In genomic region chr7:64905547-64905946, GRCh38 we compare ENCODE assay signal across 19 cellular contexts. TPM values are rescaled to one million over a fixed set of nuclear protein-coding genes. Genes with fewer than 3 reads are reported as not detected.
A peak's percentile ranks its signal among the peaks of the same experiment; 100 is the strongest.
DNase-seq lines count a peak whose midpoint lies in the region; ATAC-seq, FAIRE-seq and TF ChIP-seq lines count a peak whose summit lies in the region.
"Had no signal": no experiment of that assay in that cellular context is flagged by ENCODE, and none has a peak within 500 bp of the region (broad histone marks: within the 10 kb centered on the region; RNA-seq: fewer than 3 reads in every experiment).

No MANE protein-coding gene starts in this region.

- intact Hi-C loops in activated CD4-positive, alpha-beta T cell treated with anti-CD3 and anti-CD28 coated beads, Interleukin-2, amount 10 ng/mL, durations not matched to agents 24 days and 14 days (cut with micrococcal nuclease): no loop called here
- intact Hi-C loops in testis (cut with DNase I; ENCODE audit: low total_unique reads): no loop called here

- H2AFZ ChIP-seq in Loucy (ENCODE audit: low read length) (no peak overlapping the region), astrocyte (ENCODE audit: low read depth, low read length) (no peak overlapping the region)

- no peaks in the 10 kb centered on the region for H3F3A ChIP-seq in Loucy (ENCODE audit: low read depth)

- peak overlapping the region; percentile 25 for H3K9ac ChIP-seq in Loucy (ENCODE audit: low read depth, low read length, poor library complexity, severe bottlenecking)
- H3K9ac ChIP-seq in astrocyte (ENCODE audit: low read length): no peak overlapping the region

- H3K27ac Mint-ChIP-seq in activated CD4-positive, alpha-beta T cell treated with anti-CD3 and anti-CD28 coated beads, Interleukin-2, amount 10 ng/mL, durations not matched to agents 24 days and 14 days: no peak overlapping the region
- no peak overlapping the region for H3K27ac Mint-ChIP-seq in astrocyte (ENCODE audit: unreplicated experiment)
- no peak overlapping the region for H3K27ac Mint-ChIP-seq in nephron
- H3K27ac Mint-ChIP-seq: activated CD4-positive, alpha-beta T cell treated with anti-CD3 and anti-CD28 coated beads, Interleukin-2, amount 10 ng/mL, durations not matched to agents 7 days and 5 days had no signal

- peaks cover 24% of the 10 kb centered on the region for H3K4me1 Mint-ChIP-seq in activated CD4-positive, alpha-beta T cell treated with anti-CD3 and anti-CD28 coated beads, Interleukin-2, amount 10 ng/mL, durations not matched to agents 24 days and 14 days
- H3K4me1 Mint-ChIP-seq in astrocyte (ENCODE audit: low read depth, unreplicated experiment) (peaks cover 20% of the 10 kb centered on the region), nephron (peaks cover 19% of the 10 kb centered on the region)

- peak overlapping the region; percentile 52 for H3K4me3 Mint-ChIP-seq in activated CD4-positive, alpha-beta T cell treated with anti-CD3 and anti-CD28 coated beads, Interleukin-2, amount 10 ng/mL, durations not matched to agents 24 days and 14 days
- H3K4me3 Mint-ChIP-seq in astrocyte (ENCODE audit: unreplicated experiment) (peak overlapping the region; percentile 7), nephron (peak overlapping the region; percentile 54 to 80 (median 71))
- H3K4me3 Mint-ChIP-seq: activated CD4-positive, alpha-beta T cell treated with anti-CD3 and anti-CD28 coated beads, Interleukin-2, amount 10 ng/mL, durations not matched to agents 7 days and 5 days had no signal

- no peak for FAIRE-seq in astrocyte (lab: Jason Lieb, UNC)

- no peak for ATAC-seq in HG02870 (IDR thresholded peaks at IDR 0.05; ENCODE audit: unreplicated experiment)

- peaks cover 40% of the 10 kb centered on the region for H3K36me3 Mint-ChIP-seq in activated CD4-positive, alpha-beta T cell treated with anti-CD3 and anti-CD28 coated beads, Interleukin-2, amount 10 ng/mL, durations not matched to agents 24 days and 14 days (ENCODE audit: low read depth)
- H3K36me3 Mint-ChIP-seq in astrocyte (ENCODE audit: low read depth, unreplicated experiment) (no peaks in the 10 kb centered on the region), nephron (ENCODE audit: low read depth) (peaks cover 52% of the 10 kb centered on the region)

- H3K27ac ChIP-seq in astrocyte (ENCODE audit: low read depth, low read length): no peak overlapping the region
- H3K27ac ChIP-seq in testis: no peak overlapping the region
- H3K27ac ChIP-seq: brain microvascular endothelial cell had no signal

- no peaks in the 10 kb centered on the region for H3K9me2 ChIP-seq in Loucy (replicated peaks; ENCODE audit: low read depth, low read length)

- no peak for DNase-seq in activated CD4-positive, alpha-beta T cell treated with anti-CD3 and anti-CD28 coated beads, Interleukin-2, amount 10 ng/mL, durations not matched to agents 24 days and 14 days
- DNase-seq in activated CD4-positive, alpha-beta T cell treated with anti-CD3 and anti-CD28 coated beads for 4 hours: no peak
- no peak for DNase-seq in astrocyte (ENCODE audit: low read depth)
- no peak for DNase-seq in NCI-H1436 treated with DMSO at 0.1 percent for 48 hours (lab: John Stamatoyannopoulos, UW)
- DNase-seq in testis: no peak
- DNase-seq: activated CD4-positive, alpha-beta T cell treated with anti-CD3 and anti-CD28 coated beads, Interleukin-2, amount 10 ng/mL, durations not matched to agents 7 days and 5 days; activated effector memory CD4-positive, alpha-beta T cell treated with Interleukin-2 at 50 U/mL for 16 hours; brain microvascular endothelial cell; DMS153; H7; Kasumi-1; mammary epithelial cell; NCI-H1694 treated with DMSO at 0.1 percent for 48 hours; NCI-H510A; stimulated activated naive CD4-positive, alpha-beta T cell treated with Interleukin-2 at 50 U/mL for 16 hours had no signal

- H3K4me3 ChIP-seq in Loucy (ENCODE audit: low read length, poor library complexity, severe bottlenecking) (peak overlapping the region; percentile 84), astrocyte (ENCODE audit: insufficient read depth, low read depth, low read length) (no peak overlapping the region), testis (no peak overlapping the region)
- H3K4me3 ChIP-seq: smooth muscle cell had no signal

- no peaks in the 10 kb centered on the region for H3K36me3 ChIP-seq in Loucy (ENCODE audit: insufficient read depth, low read length)
- no peaks in the 10 kb centered on the region for H3K36me3 ChIP-seq in astrocyte (ENCODE audit: insufficient read depth, low read length)
- H3K36me3 ChIP-seq in testis (ENCODE audit: low read depth, missing control alignments): no peaks in the 10 kb centered on the region
- H3K36me3 ChIP-seq: brain microvascular endothelial cell had no signal

- H3K4me1 ChIP-seq in Loucy (ENCODE audit: insufficient read depth, low read length, poor library complexity, severe bottlenecking): peaks cover 56% of the 10 kb centered on the region
- H3K4me1 ChIP-seq in astrocyte (ENCODE audit: insufficient read depth, low read length): peaks cover 5% of the 10 kb centered on the region
- peaks cover 3% of the 10 kb centered on the region for H3K4me1 ChIP-seq in testis

- H3K79me2 ChIP-seq in Loucy (ENCODE audit: insufficient read depth, low read length): peaks cover 73% of the 10 kb centered on the region
- peaks cover 73% of the 10 kb centered on the region for H3K79me2 ChIP-seq in astrocyte (ENCODE audit: insufficient read depth, low read length)

- no peaks in the 10 kb centered on the region for H3K9me3 ChIP-seq in Loucy (ENCODE audit: insufficient read depth, low read depth, low read length)
- H3K9me3 ChIP-seq in astrocyte (ENCODE audit: insufficient read depth, low read depth, low read length): no peaks in the 10 kb centered on the region
- no peaks in the 10 kb centered on the region for H3K9me3 ChIP-seq in testis

- H3K27me3 Mint-ChIP-seq in activated CD4-positive, alpha-beta T cell treated with anti-CD3 and anti-CD28 coated beads, Interleukin-2, amount 10 ng/mL, durations not matched to agents 24 days and 14 days: no peaks in the 10 kb centered on the region
- H3K27me3 Mint-ChIP-seq in astrocyte (ENCODE audit: low read depth, unreplicated experiment): no peaks in the 10 kb centered on the region
- no peaks in the 10 kb centered on the region for H3K27me3 Mint-ChIP-seq in nephron (ENCODE audit: low read depth)
- H3K27me3 Mint-ChIP-seq: activated CD4-positive, alpha-beta T cell treated with anti-CD3 and anti-CD28 coated beads, Interleukin-2, amount 10 ng/mL, durations not matched to agents 7 days and 5 days had no signal

- H3K27me3 ChIP-seq in Loucy (ENCODE audit: insufficient read depth, low read length, poor library complexity, severe bottlenecking): no peaks in the 10 kb centered on the region
- H3K27me3 ChIP-seq in astrocyte (ENCODE audit: insufficient read depth, low read length): no peaks in the 10 kb centered on the region
- H3K27me3 ChIP-seq in testis: no peaks in the 10 kb centered on the region
- H3K27me3 ChIP-seq: brain microvascular endothelial cell had no signal

- peaks cover 7% of the 10 kb centered on the region for H3K9me3 Mint-ChIP-seq in activated CD4-positive, alpha-beta T cell treated with anti-CD3 and anti-CD28 coated beads, Interleukin-2, amount 10 ng/mL, durations not matched to agents 24 days and 14 days
- H3K9me3 Mint-ChIP-seq in astrocyte (ENCODE audit: unreplicated experiment) (no peaks in the 10 kb centered on the region), nephron (peaks cover 5% of the 10 kb centered on the region)

- 45 to 58% methylated on average over 4 of the region's 4 CpGs for WGBS in testis, 2 donors

- TF ChIP-seq CTCF in Loucy (conservative IDR thresholded peaks at IDR 0.05; ENCODE audit: low read length) (0 out of 2 replicates have a peak, but pooled peaks have one; percentile 10), astrocyte (IDR thresholded peaks at IDR 0.05; ENCODE audit: insufficient read depth, low read depth, low read length) (no peak), nephron (IDR thresholded peaks at IDR 0.05; ENCODE audit: unreplicated experiment in 3 of 3) (no peak), testis (IDR thresholded peaks at IDR 0.05) (no peak)

- no peak for TF ChIP-seq POLR2A in testis (IDR thresholded peaks at IDR 0.05)

- H3K4me2 ChIP-seq in Loucy (ENCODE audit: low read depth, low read length, poor library complexity, severe bottlenecking) (peak overlapping the region; percentile 92), astrocyte (ENCODE audit: low read length) (no peak overlapping the region)
- H3K4me2 ChIP-seq: smooth muscle cell had no signal

- H4K20me1 ChIP-seq in Loucy (ENCODE audit: insufficient read depth, low read length, poor library complexity, severe bottlenecking) (peaks cover 62% of the 10 kb centered on the region), astrocyte (ENCODE audit: insufficient read depth, low read length) (peaks cover 15% of the 10 kb centered on the region)

RNA-seq across cellular contexts. Expression of gene ZNF273, which starts 2.5 kb away (rescaled TPM):
- 8.7 and 9.4 TPM in 2 replicates for total RNA-seq in activated CD4-positive, alpha-beta T cell treated with anti-CD3 and anti-CD28 coated beads, Interleukin-2, amount 10 ng/mL, durations not matched to agents 24 days and 14 days
- 3.5 and 5.0 TPM in 2 replicates for total RNA-seq in astrocyte
- total RNA-seq in testis: 10 to 100 TPM; 13.6 to 36.0 TPM
- polyA plus RNA-seq in testis (ENCODE audit: insufficient read depth, low read depth, low replicate concordance): 10.6 TPM

Comparison
In these comparisons a context has a peak if more than half of its experiments do, and no peak if none do; other contexts are left out.
1. H3K4me3 Mint-ChIP-seq: peak in every context shown above with its lines; median percentile 71 in nephron; 52 in activated CD4-positive, alpha-beta T cell treated with anti-CD3 and anti-CD28 coated beads, Interleukin-2, amount 10 ng/mL, durations not matched to agents 24 days and 14 days; 7 in astrocyte.